16 cellular contexts compared by ENCODE assay signal in genomic region chr1:229892515-229893117, GRCh38.
DNase-seq lines count a peak whose midpoint lies in the region; ATAC-seq and TF ChIP-seq lines count a peak whose summit lies in the region.
"Had no signal": no experiment of that assay in that cellular context is flagged by ENCODE, and none has a peak within 500 bp of the region (broad histone marks: within the 10 kb centered on the region; RNA-seq: fewer than 3 reads in every experiment).

No MANE protein-coding gene starts in this region.

- TF ChIP-seq CTCF in C4-2B (conservative IDR thresholded peaks at IDR 0.05) = no peak
- TF ChIP-seq CTCF in PC-9 (conservative IDR thresholded peaks at IDR 0.05) = no peak
- TF ChIP-seq CTCF in progenitor cell of endocrine pancreas (IDR thresholded peaks at IDR 0.05; ENCODE audit: unreplicated experiment) = no peak

- no peak overlapping the region for H2BK5ac ChIP-seq in trophoblast cell (ENCODE audit: low read depth, low read length, poor library complexity)

- POLR2A ChIA-PET in PC-9 (lab: Charles Lee; ENCODE audit: unreplicated experiment) = no interaction called here

- no peak overlapping the region for H3K27ac Mint-ChIP-seq in progenitor cell of endocrine pancreas
- H3K27ac Mint-ChIP-seq: HFFc6 had no signal

- H3K9me3 ChIP-seq in PC-9 (ENCODE audit: insufficient read depth, low read depth) (no peaks in the 10 kb centered on the region), trophoblast cell (ENCODE audit: insufficient read depth, low read depth, low read length) (no peaks in the 10 kb centered on the region)
- H3K9me3 ChIP-seq: Caco-2, HAP-1 had no signal

- H3K4me1 ChIP-seq in PC-9 (replicated peaks; ENCODE audit: insufficient read depth) (peaks cover 38% of the 10 kb centered on the region), trophoblast cell (ENCODE audit: control insufficient read depth in 1 of 2, insufficient read depth in 2 of 2, low read length in 2 of 2) (no peaks in the 10 kb centered on the region)
- H3K4me1 ChIP-seq: HAP-1 had no signal

- H3K4ac ChIP-seq in trophoblast cell (ENCODE audit: low read depth, low read length) = no peak overlapping the region

- H3K79me2 ChIP-seq in PC-9 (ENCODE audit: low read depth) (no peaks in the 10 kb centered on the region), trophoblast cell (ENCODE audit: control insufficient read depth, insufficient read depth, low read length, poor library complexity) (no peaks in the 10 kb centered on the region)

- H4K20me1 ChIP-seq in PC-9 (ENCODE audit: insufficient read depth) = no peaks in the 10 kb centered on the region

- no peak overlapping the region for H3K23ac ChIP-seq in trophoblast cell (ENCODE audit: low read length)

- no peak overlapping the region for H2BK12ac ChIP-seq in trophoblast cell (ENCODE audit: low read length)

- no peak overlapping the region for H4K8ac ChIP-seq in trophoblast cell (ENCODE audit: low read depth, low read length)

- no peak overlapping the region for H2BK120ac ChIP-seq in trophoblast cell (ENCODE audit: insufficient read depth, low read length, poor library complexity)

- no peaks in the 10 kb centered on the region for H3K79me1 ChIP-seq in trophoblast cell (ENCODE audit: low read length)

- H2AK5ac ChIP-seq in trophoblast cell (ENCODE audit: low read length) = no peak overlapping the region

- ATAC-seq in left lobe of liver = peak; percentile 35
- ATAC-seq: GM12878 had no signal

- H3K18ac ChIP-seq in trophoblast cell (ENCODE audit: low read length) = no peak overlapping the region

- H3K14ac ChIP-seq in trophoblast cell (ENCODE audit: low read length) = no peak overlapping the region

- H3K27me3 Mint-ChIP-seq in progenitor cell of endocrine pancreas = peaks cover 9% of the 10 kb centered on the region

- intact Hi-C loops in PC-9 (cut with micrococcal nuclease; ENCODE audit: unreplicated experiment) = no loop called here

- H4K12ac ChIP-seq in trophoblast cell (ENCODE audit: low read depth, low read length) = no peak overlapping the region

- no CpG with 5 or more reads among the region's 1 CpG for WGBS in trophoblast cell (ENCODE audit: extremely low coverage, insufficient coverage, insufficient read length)

- DNase-seq in DMS53 (lab: John Stamatoyannopoulos, UW) (peak; percentile 22), DMS53 treated with DMSO at 0.1 percent for 48 hours (lab: John Stamatoyannopoulos, UW; ENCODE audit: unreplicated experiment) (no peak), PC-9 (no peak), left lobe of liver (ENCODE audit: low spot score) (no peak), GF-D8 (lab: John Stamatoyannopoulos, UW) (no peak), trophoblast cell (no peak), progenitor cell of endocrine pancreas (ENCODE audit: low spot score, unreplicated experiment) (no peak)
- DNase-seq: CD8-positive, alpha-beta memory T cell; HFFc6; IMR-90 had no signal

- CTCF ChIA-PET in PC-9 (lab: Charles Lee) = no interaction called here

- BruUV-seq in PC-9 (replicated peaks; lab: Mats Ljungman, UMichigan) = no TSS peak

- peaks cover 30% of the 10 kb centered on the region for H3F3A ChIP-seq in PC-9 (ENCODE audit: insufficient read depth, low read depth)

- no peaks in the 10 kb centered on the region for H3K36me3 Mint-ChIP-seq in progenitor cell of endocrine pancreas (ENCODE audit: insufficient read depth)
- H3K36me3 Mint-ChIP-seq: CD8-positive, alpha-beta memory T cell had no signal

- H4K91ac ChIP-seq in trophoblast cell (ENCODE audit: low read depth, low read length) = no peak overlapping the region

- H3K4me2 ChIP-seq in PC-9 (peak overlapping the region; percentile 76; the same call in 1 of the 2 replicates), trophoblast cell (ENCODE audit: low read length) (no peak overlapping the region)

- no peak overlapping the region for H3K4me3 Mint-ChIP-seq in progenitor cell of endocrine pancreas (ENCODE audit: low read depth)
- H3K4me3 Mint-ChIP-seq: CD8-positive, alpha-beta memory T cell; HFFc6 had no signal

- H3K9me3 Mint-ChIP-seq in progenitor cell of endocrine pancreas (ENCODE audit: low read depth) = no peaks in the 10 kb centered on the region
- H3K9me3 Mint-ChIP-seq: CD8-positive, alpha-beta memory T cell; HFFc6 had no signal

- H3K36me3 ChIP-seq in PC-9 (ENCODE audit: low read depth) (no peaks in the 10 kb centered on the region), trophoblast cell (ENCODE audit: control insufficient read depth in 1 of 2, insufficient read depth in 2 of 2, low read length in 2 of 2) (no peaks in the 10 kb centered on the region)
- H3K36me3 ChIP-seq: HAP-1 had no signal

- H3K4me1 Mint-ChIP-seq in progenitor cell of endocrine pancreas (ENCODE audit: low read depth) = no peaks in the 10 kb centered on the region
- H3K4me1 Mint-ChIP-seq: CD8-positive, alpha-beta memory T cell had no signal

- H3K27me3 ChIP-seq in PC-9 (ENCODE audit: insufficient read depth, low read depth) = no peaks in the 10 kb centered on the region
- H3K27me3 ChIP-seq in trophoblast cell (ENCODE audit: insufficient read depth, low read length) = no peaks in the 10 kb centered on the region

- H2AFZ ChIP-seq in PC-9 = no peak overlapping the region
- H2AFZ ChIP-seq in trophoblast cell (ENCODE audit: insufficient read depth, low read length, poor library complexity) = no peak overlapping the region

- H3K27ac ChIP-seq in C4-2B = peak overlapping the region; percentile 9; the same call in 1 of the 2 replicates
- no peak overlapping the region for H3K27ac ChIP-seq in PC-9
- no peak overlapping the region for H3K27ac ChIP-seq in trophoblast cell (ENCODE audit: low read depth, low read length)
- H3K27ac ChIP-seq: 22Rv1, HL-60 had no signal

- no peaks in the 10 kb centered on the region for H3K9me2 ChIP-seq in PC-9 (ENCODE audit: insufficient read depth)

- H3K9ac ChIP-seq in trophoblast cell (ENCODE audit: low read length) = no peak overlapping the region

- H3K4me3 ChIP-seq in PC-9 (no peak overlapping the region), trophoblast cell (ENCODE audit: low read depth, low read length) (no peak overlapping the region)
- H3K4me3 ChIP-seq: GM12878, HAP-1 had no signal
